ENCODE assay signal across 16 cellular contexts in genomic region chr13:26246154-26246553, GRCh38.
"Had no signal": no experiment of that assay in that cellular context is flagged by ENCODE, and none has a peak within 500 bp of the region (broad histone marks: within the 10 kb centered on the region; RNA-seq: fewer than 3 reads in every experiment).

No MANE protein-coding gene starts in this region.

- H3K36me3 ChIP-seq: gastroesophageal sphincter, heart right ventricle, pancreas had no signal

- H3K4me1 ChIP-seq: gastroesophageal sphincter, heart right ventricle, pancreas had no signal

- H3K27me3 ChIP-seq: gastroesophageal sphincter, heart right ventricle, pancreas had no signal

- H3K9me3 ChIP-seq: gastroesophageal sphincter, mucosa of descending colon, pancreas had no signal

- H3K4me3 ChIP-seq: gastroesophageal sphincter, heart right ventricle, mucosa of descending colon, pancreas had no signal

- FAIRE-seq: islet of Langerhans, pancreas had no signal

- ATAC-seq: gastroesophageal sphincter; heart right ventricle; left colon; mucosa of descending colon; naive thymus-derived CD4-positive, alpha-beta T cell; pancreas; stimulated activated memory B cell treated with anti-CD40 and anti-IgM and Interleukin-4, amounts not matched to agents 10 μg/mL and 1 μg/mL and 100 μg/mL, for 72 hours had no signal

- DNase-seq: activated CD4-positive, alpha-beta memory T cell treated with anti-CD3 and anti-CD28 coated beads, Interleukin-2, amount 10 ng/mL, durations not matched to agents 7 days and 5 days; activated naive CD4-positive, alpha-beta T cell treated with anti-CD3 and anti-CD28 coated beads, Interleukin-2, amount 50 U/mL, for 16 hours; activated T-cell treated with anti-CD3 and anti-CD28 coated beads, Interleukin-2, amount 50 U/mL, for 24 hours; endodermal cell; heart right ventricle; left colon; mammary epithelial cell; mucosa of descending colon; naive thymus-derived CD4-positive, alpha-beta T cell; pancreas; retina; stimulated activated CD4-positive, alpha-beta T cell treated with anti-CD3 and anti-CD28 coated beads, Interleukin-2, amount 100 ng/mL, for 48 hours had no signal

- H3K27ac ChIP-seq: gastroesophageal sphincter, heart right ventricle, pancreas, VCaP had no signal
